ENCODE assay signal across 13 cellular contexts in genomic region chr1:30879126-30879786, GRCh38. TPM values are rescaled to one million over a fixed set of nuclear protein-coding genes. Genes with fewer than 3 reads are reported as not detected.
DNase-seq lines count a peak whose midpoint lies in the region; ATAC-seq and TF ChIP-seq lines count a peak whose summit lies in the region.
"Had no signal": no experiment of that assay in that cellular context is flagged by ENCODE, and none has a peak within 500 bp of the region (broad histone marks: within the 10 kb centered on the region; RNA-seq: fewer than 3 reads in every experiment).

No MANE protein-coding gene starts in this region.

- H3K36me3 ChIP-seq in SJCRH30 = peaks cover 39% of the 10 kb centered on the region
- H3K36me3 ChIP-seq in esophagus squamous epithelium = peaks cover 0 to 5% (median 0%) of the 10 kb centered on the region in 3 donors

- peaks cover 8% of the 10 kb centered on the region for H3K4me1 Mint-ChIP-seq in progenitor cell of endocrine pancreas (ENCODE audit: low read depth)

- TF ChIP-seq POLR2A in esophagus squamous epithelium (IDR thresholded peaks at IDR 0.05) = no peak

- H3K4me3 Mint-ChIP-seq in progenitor cell of endocrine pancreas (ENCODE audit: low read depth) = no peak overlapping the region
- H3K4me3 Mint-ChIP-seq: activated T-cell treated with anti-CD3 and anti-CD28 coated beads, Interleukin-2, amount 50 U/mL, for 24 hours; GM23338; T-cell had no signal

- no peak for ATAC-seq in GM21528 (IDR thresholded peaks at IDR 0.05; ENCODE audit: low FRiP score, unreplicated experiment)
- ATAC-seq: left ventricle myocardium superior, T-cell had no signal

- H3K36me3 Mint-ChIP-seq in progenitor cell of endocrine pancreas (ENCODE audit: insufficient read depth) = no peaks in the 10 kb centered on the region
- H3K36me3 Mint-ChIP-seq: T-cell had no signal

- H3K9me3 Mint-ChIP-seq in progenitor cell of endocrine pancreas (ENCODE audit: low read depth) = no peaks in the 10 kb centered on the region
- H3K9me3 Mint-ChIP-seq: activated T-cell treated with anti-CD3 and anti-CD28 coated beads, Interleukin-2, amount 50 U/mL, for 24 hours; GM23338; T-cell had no signal

- DNase-seq in NCI-H1436 (lab: John Stamatoyannopoulos, UW) (peak; percentile 27), NCI-H1436 treated with DMSO at 0.1 percent for 48 hours (lab: John Stamatoyannopoulos, UW) (no peak), SJCRH30 (peak; percentile 93 to 96), esophagus squamous epithelium (lab: John Stamatoyannopoulos, UW) (no peak), progenitor cell of endocrine pancreas (ENCODE audit: low spot score, unreplicated experiment) (no peak), cerebellum (ENCODE audit: low spot score) (no peak)
- DNase-seq: activated CD4-positive, CD25-positive, alpha-beta regulatory T cell treated with anti-CD3 and anti-CD28 coated beads, Interleukin-2, amount 50 U/mL, for 72 hours; activated T-cell treated with anti-CD3 and anti-CD28 coated beads, Interleukin-2, amount 50 U/mL, for 24 hours; left ventricle myocardium superior; T-cell had no signal

- no peaks in the 10 kb centered on the region for H3K27me3 Mint-ChIP-seq in progenitor cell of endocrine pancreas

- H3K4me1 ChIP-seq in SJCRH30 (peaks cover 66% of the 10 kb centered on the region), esophagus squamous epithelium (peaks cover 5 to 44% (median 29%) of the 10 kb centered on the region in 3 donors)

- intact Hi-C loops in esophagus squamous epithelium (cut with DNase I) = no loop called here

- TF ChIP-seq CTCF in esophagus squamous epithelium (IDR thresholded peaks at IDR 0.05) = no peak
- no peak for TF ChIP-seq CTCF in progenitor cell of endocrine pancreas (IDR thresholded peaks at IDR 0.05; ENCODE audit: unreplicated experiment)

- peak overlapping the region; percentile 100 for H3K27ac ChIP-seq in SJCRH30
- H3K27ac ChIP-seq in esophagus squamous epithelium = peak overlapping the region; percentile 15 to 81 (median 77)
- peak overlapping the region; percentile 33 for H3K27ac ChIP-seq in temporal lobe (ENCODE audit: low read depth, low read length)

- H3K4me3 ChIP-seq in SJCRH30 (peak overlapping the region; percentile 54), esophagus squamous epithelium (no peak overlapping the region)
- H3K4me3 ChIP-seq: GM23338 had no signal

- no peaks in the 10 kb centered on the region for H3K9me3 ChIP-seq in SJCRH30 (replicated peaks)
- no peaks in the 10 kb centered on the region for H3K9me3 ChIP-seq in esophagus squamous epithelium

- no peaks in the 10 kb centered on the region for H3K27me3 ChIP-seq in SJCRH30
- H3K27me3 ChIP-seq in esophagus squamous epithelium = peaks cover 0 to 17% (median 0%) of the 10 kb centered on the region in 4 donors

- WGBS in esophagus squamous epithelium, 2 donors = 18 to 19% methylated on average over 2 to 4 of the region's 4 CpGs

- no peak overlapping the region for H3K27ac Mint-ChIP-seq in progenitor cell of endocrine pancreas
- H3K27ac Mint-ChIP-seq: activated T-cell treated with anti-CD3 and anti-CD28 coated beads, Interleukin-2, amount 50 U/mL, for 24 hours; GM23338; T-cell had no signal

RNA-seq across cellular contexts. Expression of gene SDC3, which starts 29.3 kb away (rescaled TPM):
- total RNA-seq in SJCRH30 (2014; rRNA removed; shearing (Covaris generic)) = 201 and 210 TPM in 2 replicates
- 10 to 100 TPM in 1 of 4 donors, 1 to 10 TPM in 3; 2.9 to 11.6 (median 5.1) TPM for total RNA-seq in esophagus squamous epithelium
- total RNA-seq in temporal lobe = 98.1 TPM
- 33.7 and 38.3 TPM in 2 replicates for total RNA-seq in progenitor cell of endocrine pancreas
- 79.0 TPM for total RNA-seq in cerebellum

Comparison
In these comparisons a context has a peak if more than half of its experiments do, and no peak if none do; other contexts are left out.
1. DNase-seq: peak in NCI-H1436 (single experiment) and SJCRH30 (2 of 2); none in NCI-H1436 treated with DMSO at 0.1 percent for 48 hours (single experiment), esophagus squamous epithelium (single experiment), progenitor cell of endocrine pancreas (single experiment) and cerebellum (single experiment).
2. H3K27ac ChIP-seq: peak in every context shown above with its lines; median percentile 100 in SJCRH30; 77 in esophagus squamous epithelium; 33 in temporal lobe.